ENCODE assay signal across 1 cellular context in genomic region chr17:297758-298157, GRCh38.
TF ChIP-seq lines count a peak whose summit lies in the region.

No MANE protein-coding gene starts in this region.

TF ChIP-seq in H1, 55 proteins besides CTCF, POLR2A, EP300 and RAD21:
- TF ChIP-seq CEBPB (IDR thresholded peaks at IDR 0.05; ENCODE audit: low read depth, low read length): no peak
- TF ChIP-seq SP2 (IDR thresholded peaks at IDR 0.05; ENCODE audit: low read length): no peak
- TF ChIP-seq TBP (IDR thresholded peaks at IDR 0.05; ENCODE audit: low read depth, low read length): no peak
- TF ChIP-seq GTF2F1 (IDR thresholded peaks at IDR 0.05; ENCODE audit: borderline replicate concordance, low read depth, low read length): no peak
- TF ChIP-seq KDM1A (IDR thresholded peaks at IDR 0.05; ENCODE audit: borderline replicate concordance, low read length): no peak
- no peak for TF ChIP-seq PHF8 (conservative IDR thresholded peaks at IDR 0.05; ENCODE audit: low read depth, low read length)
- TF ChIP-seq CBX8 (IDR thresholded peaks at IDR 0.05; ENCODE audit: borderline replicate concordance, low read depth, low read length): no peak
- TF ChIP-seq TCF12 (IDR thresholded peaks at IDR 0.05; ENCODE audit: low read depth, low read length): no peak
